Comparison of ENCODE assay signal across 1 cellular context in genomic region chr14:39184628-39185255, GRCh38.
TF ChIP-seq lines count a peak whose summit lies in the region.

No MANE protein-coding gene starts in this region.

TF ChIP-seq in HepG2, 621 proteins besides CTCF, POLR2A, EP300 and RAD21 (continued from another document and continues in another):
- TF ChIP-seq ZBTB40 (IDR thresholded peaks at IDR 0.05) (no peak), ZBTB40 (CRISPR knock-in tag; IDR thresholded peaks at IDR 0.05) (no peak), MTA1 (CRISPR knock-in tag; IDR thresholded peaks at IDR 0.05; ENCODE audit: borderline replicate concordance) (no peak), GFI1 (CRISPR knock-in tag; IDR thresholded peaks at IDR 0.05; ENCODE audit: borderline replicate concordance) (no peak), HCFC1 (IDR thresholded peaks at IDR 0.05; ENCODE audit: low read depth, low read length) (no peak), MIXL1 (CRISPR knock-in tag; IDR thresholded peaks at IDR 0.05) (no peak), SNRNP70 (IDR thresholded peaks at IDR 0.05; ENCODE audit: low read depth, low read length) (no peak), HHEX (CRISPR knock-in tag; IDR thresholded peaks at IDR 0.05) (no peak), ZNF460 (CRISPR knock-in tag; IDR thresholded peaks at IDR 0.05; ENCODE audit: borderline replicate concordance) (no peak), CREM (IDR thresholded peaks at IDR 0.05) (no peak), CREM (CRISPR knock-in tag; IDR thresholded peaks at IDR 0.05) (no peak), HNF1A (IDR thresholded peaks at IDR 0.05; ENCODE audit: low read depth) (no peak), HNF1A (CRISPR knock-in tag; IDR thresholded peaks at IDR 0.05; ENCODE audit: borderline replicate concordance) (no peak), ARID3A (IDR thresholded peaks at IDR 0.05; ENCODE audit: low read depth, low read length) (no peak), SRSF9 (IDR thresholded peaks at IDR 0.05; ENCODE audit: borderline replicate concordance, insufficient read depth, low read depth, low read length, poor library complexity, severe bottlenecking) (no peak), ZNF580 (CRISPR knock-in tag; IDR thresholded peaks at IDR 0.05; ENCODE audit: borderline replicate concordance, low read depth) (no peak), TOE1 (CRISPR knock-in tag; IDR thresholded peaks at IDR 0.05) (no peak), IRX3 (CRISPR knock-in tag; IDR thresholded peaks at IDR 0.05; ENCODE audit: borderline replicate concordance, low read depth) (no peak), NFRKB (IDR thresholded peaks at IDR 0.05) (no peak), TRIM24 (CRISPR knock-in tag; IDR thresholded peaks at IDR 0.05) (no peak), XRCC5 (optimal IDR thresholded peaks at IDR 0.05; ENCODE audit: low read length) (no peak), ZBTB10 (CRISPR knock-in tag; IDR thresholded peaks at IDR 0.05; ENCODE audit: borderline replicate concordance) (no peak), ZNF75D (CRISPR knock-in tag; IDR thresholded peaks at IDR 0.05; ENCODE audit: borderline replicate concordance) (no peak), TFDP2 (CRISPR knock-in tag; IDR thresholded peaks at IDR 0.05) (0 out of 2 replicates have a peak, but pooled peaks have one; percentile 17), ZNF274 (CRISPR knock-in tag; IDR thresholded peaks at IDR 0.05) (no peak), FOXM1 (CRISPR knock-in tag; IDR thresholded peaks at IDR 0.05) (no peak), NR0B2 (CRISPR knock-in tag; IDR thresholded peaks at IDR 0.05) (no peak), MEIS2 (CRISPR knock-in tag; IDR thresholded peaks at IDR 0.05) (no peak), FOSL2 (CRISPR knock-in tag; IDR thresholded peaks at IDR 0.05) (no peak), ZNF691 (CRISPR knock-in tag; IDR thresholded peaks at IDR 0.05; ENCODE audit: borderline replicate concordance, low read depth) (no peak), ZNF207 (IDR thresholded peaks at IDR 0.05; ENCODE audit: borderline replicate concordance) (no peak), MLXIP (CRISPR knock-in tag; IDR thresholded peaks at IDR 0.05; ENCODE audit: borderline replicate concordance) (no peak), SP2 (CRISPR knock-in tag; IDR thresholded peaks at IDR 0.05) (no peak), FOXA3 (CRISPR knock-in tag; IDR thresholded peaks at IDR 0.05) (no peak), YY1 (IDR thresholded peaks at IDR 0.05; ENCODE audit: insufficient read depth, insufficient replicate concordance, low read depth, low read length) (no peak), TP53 (CRISPR knock-in tag; conservative IDR thresholded peaks at IDR 0.05) (no peak)
